9 cellular contexts compared by ENCODE assay signal in genomic region chr10:14648936-14649335, GRCh38.
DNase-seq lines count a peak whose midpoint lies in the region; TF ChIP-seq lines count a peak whose summit lies in the region.
"Had no signal": no experiment of that assay in that cellular context is flagged by ENCODE, and none has a peak within 500 bp of the region (broad histone marks: within the 10 kb centered on the region; RNA-seq: fewer than 3 reads in every experiment).

No MANE protein-coding gene starts in this region.

- H3K9ac ChIP-seq in OCI-LY3 (ENCODE audit: low read length) = peak overlapping the region; percentile 66; the same call in 1 of the 2 replicates
- H3K9ac ChIP-seq in skeletal muscle tissue (ENCODE audit: low read depth in 1 of 3, low read length in 3 of 3) = no peak overlapping the region
- H3K9ac ChIP-seq in GM23248 = no peak overlapping the region

- H3K4me2 ChIP-seq in OCI-LY3 (ENCODE audit: low read length) (peak overlapping the region; percentile 92), GM23248 (ENCODE audit: unreplicated experiment) (no peak overlapping the region)

- H3K4me3 ChIP-seq in OCI-LY3 (ENCODE audit: low read length) (peak overlapping the region; percentile 72), esophagus muscularis mucosa (no peak overlapping the region), skeletal muscle tissue (ENCODE audit: low read length in 3 of 3) (no peak overlapping the region), GM23248 (no peak overlapping the region)

- H3K36me3 ChIP-seq in OCI-LY3 (replicated peaks; ENCODE audit: low read depth, low read length) (no peaks in the 10 kb centered on the region), esophagus muscularis mucosa (no peaks in the 10 kb centered on the region), skeletal muscle tissue (ENCODE audit: control insufficient read depth in 3 of 3, insufficient read depth in 3 of 3, low read length in 3 of 3) (no peaks in the 10 kb centered on the region), GM23248 (ENCODE audit: low read depth) (no peaks in the 10 kb centered on the region)

- H3F3A ChIP-seq in GM23248 (ENCODE audit: insufficient read depth) = peaks cover 10% of the 10 kb centered on the region; the same call in 1 of the 2 replicates

- no peaks in the 10 kb centered on the region for H3K9me3 ChIP-seq in OCI-LY3 (ENCODE audit: insufficient read depth, low read length)
- no peaks in the 10 kb centered on the region for H3K9me3 ChIP-seq in esophagus muscularis mucosa
- H3K9me3 ChIP-seq in skeletal muscle tissue (ENCODE audit: control insufficient read depth in 3 of 3, low read length in 3 of 3) = no peaks in the 10 kb centered on the region
- no peaks in the 10 kb centered on the region for H3K9me3 ChIP-seq in GM23248 (ENCODE audit: low read depth)

- in situ Hi-C loops in GM23248 (cut with MboI) = no loop called here

- H3K27me3 ChIP-seq in OCI-LY3 (ENCODE audit: low read depth, low read length) = no peaks in the 10 kb centered on the region
- H3K27me3 ChIP-seq in esophagus muscularis mucosa = no peaks in the 10 kb centered on the region
- no peaks in the 10 kb centered on the region for H3K27me3 ChIP-seq in skeletal muscle tissue (ENCODE audit: control insufficient read depth in 3 of 3, insufficient read depth in 3 of 3, low read length in 3 of 3)
- peaks cover 19% of the 10 kb centered on the region for H3K27me3 ChIP-seq in GM23248 (replicated peaks; ENCODE audit: insufficient read depth)

- 84% methylated on average over 3 of the region's 3 CpGs for WGBS in esophagus muscularis mucosa
- 59 to 60% methylated on average over 3 of the region's 3 CpGs for WGBS in GM23248 (ENCODE audit: low coverage in 1 of 2, low lambda C conversion rate in 2 of 2, missing lambda C conversion rate in 2 of 2), 2 experiments

- intact Hi-C loops in esophagus muscularis mucosa (cut with DNase I) = no loop called here

- no peak for TF ChIP-seq POLR2A in esophagus muscularis mucosa (IDR thresholded peaks at IDR 0.05; ENCODE audit: low read depth)

- peak in 2 of 3 experiments; percentile 0 to 17 for DNase-seq in NCI-H1417 (lab: John Stamatoyannopoulos, UW)
- DNase-seq in NCI-H1417 treated with DMSO at 0.1 percent for 48 hours (lab: John Stamatoyannopoulos, UW) = no peak
- DNase-seq in esophagus muscularis mucosa (ENCODE audit: extremely low spot score) = no peak
- DNase-seq in GM23248 = no peak
- DNase-seq in putamen (ENCODE audit: low spot score) = no peak
- no peak for DNase-seq in SHP77 (lab: John Stamatoyannopoulos, UW)

- no peak for TF ChIP-seq EP300 in esophagus muscularis mucosa (IDR thresholded peaks at IDR 0.05)

- peaks cover 68% of the 10 kb centered on the region for H3K4me1 ChIP-seq in OCI-LY3 (ENCODE audit: low read length)
- peaks cover 15 to 32% (median 30%) of the 10 kb centered on the region in 4 donors for H3K4me1 ChIP-seq in esophagus muscularis mucosa
- peaks cover 0 to 10% (median 0%) of the 10 kb centered on the region in 3 donors for H3K4me1 ChIP-seq in skeletal muscle tissue (ENCODE audit: control insufficient read depth in 3 of 3, insufficient read depth in 3 of 3, low read length in 3 of 3)
- peaks cover 7% of the 10 kb centered on the region for H3K4me1 ChIP-seq in GM23248 (ENCODE audit: insufficient read depth)

- no peaks in the 10 kb centered on the region for H3K9me2 ChIP-seq in GM23248 (ENCODE audit: insufficient read depth)

- peak overlapping the region; percentile 88 for H3K27ac ChIP-seq in OCI-LY3 (ENCODE audit: low read length)
- peak overlapping the region; percentile 53 to 75 (median 66) for H3K27ac ChIP-seq in esophagus muscularis mucosa (replicated peaks in 1 of 4)
- peak overlapping the region; percentile 79 for H3K27ac ChIP-seq in skeletal muscle tissue (ENCODE audit: low read depth, low read length)
- no peak overlapping the region for H3K27ac ChIP-seq in GM23248
- H3K27ac ChIP-seq: 22Rv1 had no signal

- no peaks in the 10 kb centered on the region for H4K20me1 ChIP-seq in OCI-LY3 (ENCODE audit: insufficient read depth, low read length)
- H4K20me1 ChIP-seq in GM23248 (ENCODE audit: insufficient read depth) = no peaks in the 10 kb centered on the region

- TF ChIP-seq CTCF in OCI-LY3 (IDR thresholded peaks at IDR 0.05; ENCODE audit: low read depth, low read length) (no peak), esophagus muscularis mucosa (IDR thresholded peaks at IDR 0.05) (no peak)

- H2AFZ ChIP-seq in OCI-LY3 (ENCODE audit: low read depth, low read length) (no peak overlapping the region), GM23248 (no peak overlapping the region)

- no peaks in the 10 kb centered on the region for H3K79me2 ChIP-seq in OCI-LY3 (ENCODE audit: low read length)
- H3K79me2 ChIP-seq in GM23248 (ENCODE audit: insufficient read depth) = no peaks in the 10 kb centered on the region

Comparison
In these comparisons a context has a peak if more than half of its experiments do, and no peak if none do; other contexts are left out.
1. DNase-seq: peak in NCI-H1417 (2 of 3); none in NCI-H1417 treated with DMSO at 0.1 percent for 48 hours (single experiment), esophagus muscularis mucosa (single experiment), GM23248 (single experiment), putamen (single experiment) and SHP77 (0 of 2).